Comparison of ENCODE assay signal across 17 cellular contexts in genomic region chr2:43319541-43319940, GRCh38.
DNase-seq lines count a peak whose midpoint lies in the region; TF ChIP-seq lines count a peak whose summit lies in the region.
"Had no signal": no experiment of that assay in that cellular context is flagged by ENCODE, and none has a peak within 500 bp of the region (broad histone marks: within the 10 kb centered on the region; RNA-seq: fewer than 3 reads in every experiment).

No MANE protein-coding gene starts in this region.

- H3K27ac ChIP-seq in GM23248 = no peak overlapping the region
- H3K27ac ChIP-seq in SK-N-SH (ENCODE audit: low read depth in 2 of 2, low read length in 1 of 2) = peak overlapping the region; percentile 58 to 99
- H3K27ac ChIP-seq in suprapubic skin = no peak overlapping the region

- in situ Hi-C loops in GM23248 (cut with MboI) = no loop called here

- H3K9me2 ChIP-seq in GM23248 (ENCODE audit: insufficient read depth) (no peaks in the 10 kb centered on the region), SK-N-SH (no peaks in the 10 kb centered on the region)

- DNase-seq in GM23248 (no peak), SK-N-SH (peak; percentile 77), fibroblast of the aortic adventitia (ENCODE audit: low read depth) (peak; percentile 20), osteocyte (ENCODE audit: extremely low spot score, unreplicated experiment) (no peak), NCI-H446 treated with DMSO at 0.1 percent for 48 hours (lab: John Stamatoyannopoulos, UW) (no peak), NCI-H510A treated with DMSO at 0.1 percent for 48 hours (lab: John Stamatoyannopoulos, UW) (no peak), suprapubic skin (ENCODE audit: low spot score in 2 of 2) (no peak)
- DNase-seq in stimulated activated CD8-positive, alpha-beta memory T cell treated with anti-CD3 and anti-CD28 coated beads, Interleukin-4, amount 100 ng/mL, for 48 hours = no peak
- DNase-seq: ACHN; CD4-positive, alpha-beta memory T cell; NCI-H1436; NCI-H226; NK-92 treated with Interleukin-12 subunit alpha and Interleukin-12 subunit beta, amount 100 ng/mL, for 24 hours; OCI-M1; RPMI8226 had no signal

- peak overlapping the region; percentile 9 for H3K27ac Mint-ChIP-seq in osteocyte (ENCODE audit: unreplicated experiment)
- H3K27ac Mint-ChIP-seq: B cell; CD4-positive, alpha-beta memory T cell had no signal

- H3K4me1 Mint-ChIP-seq in osteocyte (ENCODE audit: unreplicated experiment) = peaks cover 29% of the 10 kb centered on the region

- peak overlapping the region; percentile 30 for H3K4me2 ChIP-seq in GM23248 (ENCODE audit: unreplicated experiment)
- H3K4me2 ChIP-seq in SK-N-SH = peak overlapping the region; percentile 52

- H4K20me1 ChIP-seq in GM23248 (ENCODE audit: insufficient read depth) (no peaks in the 10 kb centered on the region), SK-N-SH (ENCODE audit: insufficient read depth) (no peaks in the 10 kb centered on the region)

- no peaks in the 10 kb centered on the region for H3K27me3 Mint-ChIP-seq in osteocyte (ENCODE audit: unreplicated experiment)
- H3K27me3 Mint-ChIP-seq: B cell; CD4-positive, alpha-beta memory T cell had no signal

- peaks cover 4% of the 10 kb centered on the region for H3K9me3 Mint-ChIP-seq in osteocyte (ENCODE audit: unreplicated experiment)
- H3K9me3 Mint-ChIP-seq: CD4-positive, alpha-beta memory T cell had no signal

- TF ChIP-seq POLR2A in suprapubic skin (IDR thresholded peaks at IDR 0.05) = no peak

- no peaks in the 10 kb centered on the region for H3K36me3 ChIP-seq in GM23248 (ENCODE audit: low read depth)
- peaks cover 0 to 3% of the 10 kb centered on the region in 2 experiments for H3K36me3 ChIP-seq in SK-N-SH (replicated peaks in 1 of 2; ENCODE audit: control insufficient read depth in 1 of 2, insufficient read depth in 2 of 2, low read length in 1 of 2)
- H3K36me3 ChIP-seq in suprapubic skin = no peaks in the 10 kb centered on the region
- H3K36me3 ChIP-seq: HAP-1 had no signal

- H3F3A ChIP-seq in GM23248 (ENCODE audit: insufficient read depth) (no peaks in the 10 kb centered on the region), SK-N-SH (replicated peaks; ENCODE audit: insufficient read depth) (peaks cover 24% of the 10 kb centered on the region)

- no peak overlapping the region for H3K4me3 ChIP-seq in GM23248
- H3K4me3 ChIP-seq in SK-N-SH (ENCODE audit: low read depth in 2 of 2, low read length in 1 of 2) = no peak overlapping the region
- H3K4me3 ChIP-seq in fibroblast of the aortic adventitia (ENCODE audit: low read depth, low read length) = no peak overlapping the region
- no peak overlapping the region for H3K4me3 ChIP-seq in suprapubic skin
- H3K4me3 ChIP-seq: HAP-1 had no signal

- no peak overlapping the region for H2AFZ ChIP-seq in GM23248
- H2AFZ ChIP-seq in SK-N-SH (ENCODE audit: low read depth) = no peak overlapping the region

- 28 to 42% methylated on average over 2 of the region's 2 CpGs for WGBS in GM23248 (ENCODE audit: low coverage in 1 of 2, low lambda C conversion rate in 2 of 2, missing lambda C conversion rate in 2 of 2), 2 experiments
- 31% methylated on average over 2 of the region's 2 CpGs for WGBS in SK-N-SH (ENCODE audit: low lambda C conversion rate)
- 52% methylated on average over 2 of the region's 2 CpGs for WGBS in suprapubic skin

- H3K9ac ChIP-seq in GM23248 = no peak overlapping the region
- no peak overlapping the region for H3K9ac ChIP-seq in SK-N-SH

- H3K9me3 ChIP-seq in GM23248 (ENCODE audit: low read depth) = no peaks in the 10 kb centered on the region
- no peaks in the 10 kb centered on the region for H3K9me3 ChIP-seq in SK-N-SH
- H3K9me3 ChIP-seq in suprapubic skin = no peaks in the 10 kb centered on the region
- H3K9me3 ChIP-seq: HAP-1 had no signal

- peaks cover 13% of the 10 kb centered on the region for H3K36me3 Mint-ChIP-seq in osteocyte (ENCODE audit: unreplicated experiment)

- CTCF ChIA-PET in SK-N-SH (lab: Yijun Ruan, JAX) = interaction anchor here (1.0 to 2.2 kb wide), 13 partner anchors 10 to 344 kb away, joined by 3 to 22 read pairs (median 4); no protein-coding TSS in a partner anchor

- H3K79me2 ChIP-seq in GM23248 (ENCODE audit: insufficient read depth) (no peaks in the 10 kb centered on the region), SK-N-SH (ENCODE audit: insufficient read depth) (no peaks in the 10 kb centered on the region)

- H3K27me3 ChIP-seq in GM23248 (replicated peaks; ENCODE audit: insufficient read depth) (no peaks in the 10 kb centered on the region), SK-N-SH (ENCODE audit: insufficient read depth) (no peaks in the 10 kb centered on the region), suprapubic skin (no peaks in the 10 kb centered on the region)

- no peak for TF ChIP-seq CTCF in SK-N-SH (IDR thresholded peaks at IDR 0.05)
- TF ChIP-seq CTCF in fibroblast of the aortic adventitia (IDR thresholded peaks at IDR 0.05; ENCODE audit: insufficient read depth, low read length) = no peak
- no peak for TF ChIP-seq CTCF in osteocyte (IDR thresholded peaks at IDR 0.05)
- no peak for TF ChIP-seq CTCF in suprapubic skin (IDR thresholded peaks at IDR 0.05)

- POLR2A ChIA-PET in SK-N-SH (lab: Yijun Ruan, JAX) = interaction anchor here (0.8 to 1.5 kb wide), 5 partner anchors 9 to 95 kb away, joined by 3 to 5 read pairs (median 4); no protein-coding TSS in a partner anchor

- TF ChIP-seq EP300 in SK-N-SH (IDR thresholded peaks at IDR 0.05; ENCODE audit: borderline replicate concordance in 1 of 2, low read depth in 1 of 2, low read length in 1 of 2) (peak; percentile 68 to 97; a peak in 3 of 4 replicates), suprapubic skin (IDR thresholded peaks at IDR 0.05) (no peak)

- TF ChIP-seq RAD21 in SK-N-SH (IDR thresholded peaks at IDR 0.05; ENCODE audit: low read length) = peak; percentile 24; the same call in 1 of the 2 replicates

- H3K4me1 ChIP-seq in GM23248 (ENCODE audit: insufficient read depth) (peaks cover 22% of the 10 kb centered on the region), SK-N-SH (ENCODE audit: control insufficient read depth in 1 of 2, insufficient read depth in 2 of 2, low read depth in 1 of 2, low read length in 1 of 2) (peaks cover 23 to 33% of the 10 kb centered on the region in 2 experiments), suprapubic skin (peaks cover 17% of the 10 kb centered on the region)
- H3K4me1 ChIP-seq: HAP-1 had no signal

- H3K4me3 Mint-ChIP-seq in osteocyte (ENCODE audit: unreplicated experiment) = no peak overlapping the region
- H3K4me3 Mint-ChIP-seq: B cell; CD4-positive, alpha-beta memory T cell had no signal

TF ChIP-seq in SK-N-SH, 30 proteins besides CTCF, POLR2A, EP300 and RAD21 (continues in another document):
- TF ChIP-seq GABPA (IDR thresholded peaks at IDR 0.05; ENCODE audit: low read depth) (no peak), PBX3 (IDR thresholded peaks at IDR 0.05) (peak; percentile 87), RFX5 (IDR thresholded peaks at IDR 0.05; ENCODE audit: low read length) (no peak), RXRA (IDR thresholded peaks at IDR 0.05; ENCODE audit: borderline replicate concordance, low read depth) (no peak), NRF1 (IDR thresholded peaks at IDR 0.05; ENCODE audit: low read depth, low read length) (no peak), CHD2 (IDR thresholded peaks at IDR 0.05; ENCODE audit: low read length, partially characterized antibody) (peak; percentile 87), FOSL2 (IDR thresholded peaks at IDR 0.05; ENCODE audit: borderline replicate concordance, low read depth) (peak; percentile 13; the same call in 1 of the 2 replicates), SMC3 (IDR thresholded peaks at IDR 0.05; ENCODE audit: low read depth, low read length) (no peak), RCOR1 (IDR thresholded peaks at IDR 0.05; ENCODE audit: low read length) (peak; percentile 97), ELF1 (IDR thresholded peaks at IDR 0.05) (no peak), TCF12 (IDR thresholded peaks at IDR 0.05) (peak; percentile 97), POLR2AphosphoS5 (IDR thresholded peaks at IDR 0.05; ENCODE audit: low read depth, low read length) (peak; percentile 93), NFIC (IDR thresholded peaks at IDR 0.05; ENCODE audit: borderline replicate concordance) (peak; percentile 51; the same call in 1 of the 2 replicates), JUND (IDR thresholded peaks at IDR 0.05) (peak; percentile 38; the same call in 1 of the 2 replicates), FOXJ3 (CRISPR knock-in tag; IDR thresholded peaks at IDR 0.05) (peak; percentile 81; the same call in 1 of the 2 replicates), IRF3 (IDR thresholded peaks at IDR 0.05; ENCODE audit: low read depth, low read length) (no peak), MAX (IDR thresholded peaks at IDR 0.05; ENCODE audit: low read depth) (no peak; the same call in 1 of the 2 replicates)

Comparison
In these comparisons a context has a peak if more than half of its experiments do, and no peak if none do; other contexts are left out.
1. DNase-seq: peak in SK-N-SH (single experiment) and fibroblast of the aortic adventitia (single experiment); none in GM23248 (single experiment), osteocyte (single experiment), NCI-H446 treated with DMSO at 0.1 percent for 48 hours (single experiment), stimulated activated CD8-positive, alpha-beta memory T cell treated with anti-CD3 and anti-CD28 coated beads, Interleukin-4, amount 100 ng/mL, for 48 hours (single experiment), NCI-H510A treated with DMSO at 0.1 percent for 48 hours (single experiment) and suprapubic skin (0 of 2).
2. H3K27ac ChIP-seq: peak in SK-N-SH (2 of 2); none in GM23248 (single experiment) and suprapubic skin (single experiment).